In the genomic region with DNA sequence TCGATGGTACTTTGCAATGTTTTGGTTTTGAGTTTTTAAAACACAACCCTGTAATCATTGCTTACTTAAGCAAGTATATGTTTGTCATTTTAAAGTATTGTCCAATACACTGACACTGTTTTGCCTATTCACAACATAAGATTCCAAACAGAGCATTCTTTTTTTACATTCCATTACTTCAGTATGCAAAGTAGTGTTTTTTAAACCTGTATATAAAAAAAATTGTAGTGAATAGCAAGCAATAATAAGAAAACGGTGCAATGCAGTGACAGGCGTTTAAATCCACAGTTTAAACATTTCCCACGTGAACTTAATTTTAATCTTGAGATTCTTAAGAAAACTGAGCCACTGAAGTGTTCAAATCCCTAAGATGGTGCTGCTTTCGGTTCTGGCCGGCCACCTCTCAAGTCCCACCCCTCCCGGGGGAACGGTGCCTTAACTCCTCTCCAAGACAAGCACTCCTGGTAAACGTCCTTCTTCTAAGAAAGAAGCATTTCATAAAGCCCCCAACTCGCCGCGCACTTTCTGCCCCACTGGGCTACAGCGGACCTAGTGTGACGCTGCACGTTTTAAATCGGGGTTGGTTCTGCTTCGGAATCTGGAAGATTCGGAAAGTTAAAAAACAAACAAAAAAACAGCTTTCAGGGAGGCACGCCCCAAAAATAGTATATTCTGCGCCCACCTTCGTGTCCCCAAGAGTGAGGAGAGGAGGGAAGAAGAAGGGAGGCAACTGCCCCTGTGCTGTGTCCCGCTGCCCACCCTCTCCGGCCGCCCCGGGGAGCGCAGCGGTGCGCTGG, we compare ENCODE assay signal across 9 cellular contexts. TPM values are rescaled to one million over a fixed set of nuclear protein-coding genes. Genes with fewer than 3 reads are reported as not detected.
DNase-seq lines count a peak whose midpoint lies in the region; ATAC-seq and TF ChIP-seq lines count a peak whose summit lies in the region.
"Had no signal": no experiment of that assay in that cellular context is flagged by ENCODE, and none has a peak within 500 bp of the region (broad histone marks: within the 10 kb centered on the region; RNA-seq: fewer than 3 reads in every experiment).

No MANE protein-coding gene starts in this region.

- H3K9ac ChIP-seq in parathyroid adenoma, result no peak overlapping the region

- TF ChIP-seq CTCF in heart right ventricle (IDR thresholded peaks at IDR 0.05) (no peak), parathyroid adenoma (IDR thresholded peaks at IDR 0.05) (no peak)

- intact Hi-C loops in heart right ventricle (cut with DNase I), result loop anchor here in 5 of 10 donors (5.0 to 10.0 kb wide), 7 partner anchors 62 to 152 kb away; no protein-coding TSS in a partner anchor

- peak overlapping the region; percentile 87 for H2AFZ ChIP-seq in parathyroid adenoma

- H3K4me2 ChIP-seq in parathyroid adenoma (ENCODE audit: low read length), result peak overlapping the region; percentile 66

- H3K27me3 ChIP-seq in heart right ventricle (peaks cover 0 to 60% (median 16%) of the 10 kb centered on the region in 7 donors), parathyroid adenoma (ENCODE audit: control insufficient read depth, insufficient read depth, low read length) (no peaks in the 10 kb centered on the region)

- peak overlapping the region; percentile 68 to 89 (median 86) for H3K27ac ChIP-seq in heart right ventricle
- H3K27ac ChIP-seq in parathyroid adenoma, result peak overlapping the region; percentile 54

- no peaks in the 10 kb centered on the region for H3K36me3 Mint-ChIP-seq in T-helper 17 cell (ENCODE audit: low read depth)

- H3K4me3 Mint-ChIP-seq in T-helper 17 cell, result peak overlapping the region; percentile 46

- H3K4me1 ChIP-seq in heart right ventricle (peaks cover 0 to 38% (median 10%) of the 10 kb centered on the region in 9 donors), parathyroid adenoma (no peaks in the 10 kb centered on the region)

- no peaks in the 10 kb centered on the region for H3K36me3 ChIP-seq in heart right ventricle
- no peaks in the 10 kb centered on the region for H3K36me3 ChIP-seq in parathyroid adenoma (ENCODE audit: control insufficient read depth, insufficient read depth, low read length)

- H3K4me3 ChIP-seq in heart right ventricle, result peak overlapping the region; percentile 23 to 83 (median 76)
- peak overlapping the region; percentile 50 for H3K4me3 ChIP-seq in parathyroid adenoma (ENCODE audit: low read depth, low read length)

- 3 to 4% methylated on average over 28 of the region's 28 CpGs for WGBS in heart right ventricle, 2 donors

- no peaks in the 10 kb centered on the region for H3K4me1 Mint-ChIP-seq in T-helper 17 cell

- DNase-seq in DMS114 treated with DMSO at 0.1 percent for 48 hours (lab: John Stamatoyannopoulos, UW; ENCODE audit: unreplicated experiment) (peak; percentile 11), T-helper 17 cell (no peak), heart right ventricle (peak; percentile 41 to 55), NCI-H2171 treated with DMSO at 0.1 percent for 48 hours (lab: John Stamatoyannopoulos, UW) (no peak)
- DNase-seq: hippocampal formation had no signal

- peaks cover 21% of the 10 kb centered on the region for H3K27me3 Mint-ChIP-seq in T-helper 17 cell

- no peaks in the 10 kb centered on the region for H3K79me2 ChIP-seq in parathyroid adenoma

- H3K27ac Mint-ChIP-seq in T-helper 17 cell, result no peak overlapping the region

- H3K9me3 ChIP-seq in T-helper 17 cell (ENCODE audit: control insufficient read depth, low read length, poor library complexity, severe bottlenecking), result no peaks in the 10 kb centered on the region
- H3K9me3 ChIP-seq in heart right ventricle, result no peaks in the 10 kb centered on the region
- H3K9me3 ChIP-seq in parathyroid adenoma (ENCODE audit: control insufficient read depth, low read length), result no peaks in the 10 kb centered on the region

- ATAC-seq in T-helper 17 cell (no peak), heart right ventricle (peak in 7 of 8 donors; percentile 1 to 75 (median 69)), HG03139 (IDR thresholded peaks at IDR 0.05; ENCODE audit: unreplicated experiment) (no peak), HG03175 (IDR thresholded peaks at IDR 0.05; ENCODE audit: unreplicated experiment) (no peak), GM18873 (IDR thresholded peaks at IDR 0.05; ENCODE audit: low FRiP score, unreplicated experiment) (no peak)

RNA-seq across cellular contexts. Expression of a gene that starts 2.9 kb away (rescaled TPM):
- total RNA-seq in T-helper 17 cell (not detected), heart right ventricle (10 to 100 TPM in 6 of 10 donors, 1 to 10 TPM in 4; 6.9 to 16.3 (median 10.9) TPM)
- 1 to 10 TPM; 1.1 to 1.2 TPM for polyA plus RNA-seq in heart right ventricle

Comparison
In these comparisons a context has a peak if more than half of its experiments do, and no peak if none do; other contexts are left out.
1. DNase-seq: peak in DMS114 treated with DMSO at 0.1 percent for 48 hours (single experiment) and heart right ventricle (2 of 2); none in T-helper 17 cell (0 of 3) and NCI-H2171 treated with DMSO at 0.1 percent for 48 hours (single experiment).
2. ATAC-seq: peak in heart right ventricle (7 of 8); none in T-helper 17 cell (single experiment), HG03139 (single experiment), HG03175 (single experiment) and GM18873 (single experiment).
3. RNA of a gene that starts 2.9 kb away (total RNA-seq): 6.9 to 16.3 TPM in heart right ventricle; not detected in T-helper 17 cell; every median in the first group is over 4 times any median in the second.